Comparison of ENCODE assay signal across 33 cellular contexts in genomic region chr20:53852025-53852424, GRCh38.
DNase-seq lines count a peak whose midpoint lies in the region; ATAC-seq, FAIRE-seq and TF ChIP-seq lines count a peak whose summit lies in the region.
"Had no signal": no experiment of that assay in that cellular context is flagged by ENCODE, and none has a peak within 500 bp of the region (broad histone marks: within the 10 kb centered on the region; RNA-seq: fewer than 3 reads in every experiment).

No MANE protein-coding gene starts in this region.

- no peaks in the 10 kb centered on the region for H3K79me2 ChIP-seq in HCT116 (ENCODE audit: insufficient read depth, low read length)

- H3K9me2 ChIP-seq in HCT116 (ENCODE audit: insufficient read depth), result no peaks in the 10 kb centered on the region

- CTCF ChIA-PET in HCT116 (lab: Charles Lee), result no interaction called here

- H3K36me3 ChIP-seq in HCT116 (ENCODE audit: control insufficient read depth in 1 of 2, insufficient read depth in 2 of 2, low read length in 2 of 2) (no peaks in the 10 kb centered on the region), kidney (ENCODE audit: control insufficient read depth in 1 of 2, insufficient read depth in 2 of 2, low read length in 2 of 2) (no peaks in the 10 kb centered on the region), endodermal cell (ENCODE audit: control insufficient read depth, insufficient read depth, low read length) (no peaks in the 10 kb centered on the region), upper lobe of right lung (no peaks in the 10 kb centered on the region)
- H3K36me3 ChIP-seq: heart right ventricle, WERI-Rb-1 had no signal

- no peak for DNase-seq in HCT116 (ENCODE audit: low read depth, low spot score)
- DNase-seq in T-helper 17 cell, result no peak
- no peak for DNase-seq in kidney
- no peak for DNase-seq in progenitor cell of endocrine pancreas (ENCODE audit: low spot score, unreplicated experiment)
- no peak for DNase-seq in endodermal cell
- DNase-seq in HuH-7.5 (ENCODE audit: low spot score), result no peak
- DNase-seq in upper lobe of right lung, result no peak
- DNase-seq: activated CD4-positive, alpha-beta T cell treated with anti-CD3 and anti-CD28 coated beads for 48 hours; activated CD8-positive, alpha-beta memory T cell treated with anti-CD3 and anti-CD28 coated beads for 24 hours; activated T-cell treated with anti-CD3 and anti-CD28 coated beads for 4 hours; amniotic stem cell; Calu3; DMS79 treated with DMSO at 0.1 percent for 48 hours; dorsolateral prefrontal cortex; GDM1; heart right ventricle; KBM-7; left cardiac atrium; MM.1S; NCI-H2029; NCI-H226; NCI-H526 treated with DMSO at 0.1 percent for 48 hours; NK-92 treated with Interleukin-12 subunit alpha and Interleukin-12 subunit beta, amount 100 ng/mL, for 24 hours; SHP77; stimulated activated CD4-positive, alpha-beta T cell treated with anti-CD3 and anti-CD28 coated beads, Interleukin-4, amount 100 ng/mL, for 24 hours; substantia nigra; SW 1271; T1000; trophoblast cell; WERI-Rb-1 had no signal

- no peak for TF ChIP-seq RAD21 in HCT116 (IDR thresholded peaks at IDR 0.05; ENCODE audit: low read depth)

- H3K27ac Mint-ChIP-seq in T-helper 17 cell (peak overlapping the region; percentile 54), progenitor cell of endocrine pancreas (peak overlapping the region; percentile 56), endodermal cell (no peak overlapping the region)
- H3K27ac Mint-ChIP-seq: activated naive CD4-positive, alpha-beta T cell treated with anti-CD3 and anti-CD28 coated beads, Interleukin-2, amount 50 U/mL, for 24 hours; memory B cell had no signal

- H3K27me3 ChIP-seq in HCT116 (ENCODE audit: insufficient read depth, low read length) (no peaks in the 10 kb centered on the region), endodermal cell (ENCODE audit: control insufficient read depth, insufficient read depth, low read length, poor library complexity, severe bottlenecking) (no peaks in the 10 kb centered on the region), upper lobe of right lung (no peaks in the 10 kb centered on the region)
- H3K27me3 ChIP-seq: dorsolateral prefrontal cortex, heart right ventricle had no signal

- H4K20me1 ChIP-seq in HCT116 (ENCODE audit: insufficient read depth), result no peaks in the 10 kb centered on the region

- H3K9ac ChIP-seq in HCT116 (ENCODE audit: low read length) (no peak overlapping the region), kidney (ENCODE audit: low read length in 2 of 2) (no peak overlapping the region), endodermal cell (ENCODE audit: extremely low read depth, low read length, poor library complexity, severe bottlenecking) (no peak overlapping the region)

- no peak overlapping the region for H3K4me2 ChIP-seq in HCT116 (ENCODE audit: low read length)

- H3K27ac ChIP-seq in HCT116 (ENCODE audit: low read depth, low read length) (no peak overlapping the region), kidney (ENCODE audit: low read depth in 2 of 2, low read length in 2 of 2) (peak overlapping the region; percentile 33 to 36), endodermal cell (ENCODE audit: low read depth, low read length) (no peak overlapping the region), upper lobe of right lung (no peak overlapping the region)
- H3K27ac ChIP-seq: dorsolateral prefrontal cortex, heart right ventricle, WERI-Rb-1 had no signal

- TF ChIP-seq POLR2A in HCT116 (IDR thresholded peaks at IDR 0.05; ENCODE audit: borderline replicate concordance, extremely low read depth, insufficient read depth, insufficient read length), result no peak

- RAD21 ChIA-PET in HCT116 (lab: Charles Lee; ENCODE audit: low non-redundant PET in 1 of 2, low total read pairs in 2 of 2, uncharacterized antibody in 2 of 2, unreplicated experiment in 2 of 2), result no interaction called here

- H3K4me3 Mint-ChIP-seq in T-helper 17 cell (no peak overlapping the region), progenitor cell of endocrine pancreas (ENCODE audit: low read depth) (no peak overlapping the region), endodermal cell (no peak overlapping the region)
- H3K4me3 Mint-ChIP-seq: activated naive CD4-positive, alpha-beta T cell treated with anti-CD3 and anti-CD28 coated beads, Interleukin-2, amount 50 U/mL, for 24 hours; memory B cell had no signal

- no TSS peak for BruUV-seq in HCT116 (replicated peaks; lab: Mats Ljungman, UMichigan)

- no peaks in the 10 kb centered on the region for H3K36me3 Mint-ChIP-seq in T-helper 17 cell (ENCODE audit: low read depth)
- H3K36me3 Mint-ChIP-seq in progenitor cell of endocrine pancreas (ENCODE audit: insufficient read depth), result no peaks in the 10 kb centered on the region
- H3K36me3 Mint-ChIP-seq in endodermal cell (ENCODE audit: low read depth), result no peaks in the 10 kb centered on the region
- H3K36me3 Mint-ChIP-seq: activated naive CD4-positive, alpha-beta T cell treated with anti-CD3 and anti-CD28 coated beads, Interleukin-2, amount 50 U/mL, for 24 hours; memory B cell had no signal

- FAIRE-seq in kidney (lab: Jason Lieb, UNC), result no peak
- FAIRE-seq: frontal cortex had no signal

- H3K4me3 ChIP-seq in HCT116 (replicated peaks in 1 of 2; ENCODE audit: low read depth in 1 of 2, low read length in 2 of 2) (no peak overlapping the region), kidney (ENCODE audit: low read length in 2 of 2) (no peak overlapping the region), endodermal cell (ENCODE audit: low read length) (no peak overlapping the region), upper lobe of right lung (no peak overlapping the region)
- H3K4me3 ChIP-seq: dorsolateral prefrontal cortex, heart right ventricle had no signal

- POLR2A ChIA-PET in HCT116 (lab: Charles Lee), result no interaction called here

- H3K27me3 Mint-ChIP-seq in T-helper 17 cell (no peaks in the 10 kb centered on the region), progenitor cell of endocrine pancreas (no peaks in the 10 kb centered on the region), endodermal cell (ENCODE audit: insufficient read depth) (no peaks in the 10 kb centered on the region)
- H3K27me3 Mint-ChIP-seq: activated naive CD4-positive, alpha-beta T cell treated with anti-CD3 and anti-CD28 coated beads, Interleukin-2, amount 50 U/mL, for 24 hours; memory B cell had no signal

- peak overlapping the region; percentile 6 for H2AFZ ChIP-seq in HCT116 (ENCODE audit: low read depth, low read length, poor library complexity, severe bottlenecking)

- H3K9me3 Mint-ChIP-seq in progenitor cell of endocrine pancreas (ENCODE audit: low read depth) (peaks cover 3% of the 10 kb centered on the region), endodermal cell (peaks cover 9% of the 10 kb centered on the region)
- H3K9me3 Mint-ChIP-seq: activated naive CD4-positive, alpha-beta T cell treated with anti-CD3 and anti-CD28 coated beads, Interleukin-2, amount 50 U/mL, for 24 hours; memory B cell had no signal

- WGBS in endodermal cell (ENCODE audit: insufficient coverage in 1 of 2, insufficient read length in 1 of 2), 2 experiments, result 66 to 74% methylated on average over 3 of the region's 3 CpGs

- H3K4me1 ChIP-seq in HCT116 (ENCODE audit: control insufficient read depth in 1 of 2, insufficient read depth in 2 of 2, low read length in 2 of 2) (no peaks in the 10 kb centered on the region), kidney (ENCODE audit: control insufficient read depth in 1 of 2, insufficient read depth in 1 of 2, low read depth in 1 of 2, low read length in 2 of 2) (peaks cover 0 to 2% of the 10 kb centered on the region in 2 donors), endodermal cell (ENCODE audit: control insufficient read depth, insufficient read depth, low read length) (no peaks in the 10 kb centered on the region), upper lobe of right lung (no peaks in the 10 kb centered on the region)

- intact Hi-C loops in HCT116 (cut with micrococcal nuclease), result no loop called here
- intact Hi-C loops in kidney (cut with DNase I), result no loop called here
- intact Hi-C loops in upper lobe of right lung (cut with DNase I), result no loop called here

- ATAC-seq in HCT116 (no peak), T-helper 17 cell (no peak), upper lobe of right lung (no peak)
- ATAC-seq: heart right ventricle, left cardiac atrium had no signal

- peaks cover 33% of the 10 kb centered on the region for H3K4me1 Mint-ChIP-seq in T-helper 17 cell
- H3K4me1 Mint-ChIP-seq in progenitor cell of endocrine pancreas (ENCODE audit: low read depth), result peaks cover 18% of the 10 kb centered on the region
- H3K4me1 Mint-ChIP-seq in endodermal cell, result peaks cover 16% of the 10 kb centered on the region

- no peak for TF ChIP-seq CTCF in HCT116 (IDR thresholded peaks at IDR 0.05 in 2 of 3, conservative IDR thresholded peaks at IDR 0.05 in 1 of 3; ENCODE audit: borderline replicate concordance in 1 of 3, insufficient read depth in 1 of 3, low read depth in 2 of 3, low read length in 2 of 3)
- no peak for TF ChIP-seq CTCF in kidney (IDR thresholded peaks at IDR 0.05; ENCODE audit: borderline replicate concordance, extremely low read depth, insufficient read depth)
- TF ChIP-seq CTCF in progenitor cell of endocrine pancreas (IDR thresholded peaks at IDR 0.05; ENCODE audit: unreplicated experiment), result no peak
- TF ChIP-seq CTCF in endodermal cell (conservative IDR thresholded peaks at IDR 0.05), result no peak
- TF ChIP-seq CTCF in upper lobe of right lung (IDR thresholded peaks at IDR 0.05), result no peak

- H3K9me3 ChIP-seq in HCT116 (ENCODE audit: control insufficient read depth in 1 of 2, insufficient read depth in 1 of 2, low read depth in 1 of 2, low read length in 2 of 2), result no peaks in the 10 kb centered on the region
- no peaks in the 10 kb centered on the region for H3K9me3 ChIP-seq in T-helper 17 cell (ENCODE audit: control insufficient read depth, low read length, poor library complexity, severe bottlenecking)
- no peaks in the 10 kb centered on the region for H3K9me3 ChIP-seq in kidney (ENCODE audit: control insufficient read depth in 1 of 2, low read length in 2 of 2)
- H3K9me3 ChIP-seq in endodermal cell (ENCODE audit: control insufficient read depth, low read length), result no peaks in the 10 kb centered on the region
- no peaks in the 10 kb centered on the region for H3K9me3 ChIP-seq in upper lobe of right lung
- H3K9me3 ChIP-seq: heart right ventricle had no signal

TF ChIP-seq in HCT116, 20 proteins besides CTCF, POLR2A, EP300 and RAD21:
- TF ChIP-seq ZFX (IDR thresholded peaks at IDR 0.05), result no peak
- TF ChIP-seq EZH2 (IDR thresholded peaks at IDR 0.05), result no peak
- TF ChIP-seq SIN3A (IDR thresholded peaks at IDR 0.05; ENCODE audit: low read depth), result no peak
- no peak for TF ChIP-seq EZH2phosphoT487 (IDR thresholded peaks at IDR 0.05; ENCODE audit: borderline replicate concordance)

Comparison
In these comparisons a context has a peak if more than half of its experiments do, and no peak if none do; other contexts are left out.
1. H3K27ac ChIP-seq: peak in kidney (2 of 2); none in HCT116 (single experiment), endodermal cell (single experiment) and upper lobe of right lung (single experiment).